ENCODE assay signal across 8 cellular contexts in the genomic region with DNA sequence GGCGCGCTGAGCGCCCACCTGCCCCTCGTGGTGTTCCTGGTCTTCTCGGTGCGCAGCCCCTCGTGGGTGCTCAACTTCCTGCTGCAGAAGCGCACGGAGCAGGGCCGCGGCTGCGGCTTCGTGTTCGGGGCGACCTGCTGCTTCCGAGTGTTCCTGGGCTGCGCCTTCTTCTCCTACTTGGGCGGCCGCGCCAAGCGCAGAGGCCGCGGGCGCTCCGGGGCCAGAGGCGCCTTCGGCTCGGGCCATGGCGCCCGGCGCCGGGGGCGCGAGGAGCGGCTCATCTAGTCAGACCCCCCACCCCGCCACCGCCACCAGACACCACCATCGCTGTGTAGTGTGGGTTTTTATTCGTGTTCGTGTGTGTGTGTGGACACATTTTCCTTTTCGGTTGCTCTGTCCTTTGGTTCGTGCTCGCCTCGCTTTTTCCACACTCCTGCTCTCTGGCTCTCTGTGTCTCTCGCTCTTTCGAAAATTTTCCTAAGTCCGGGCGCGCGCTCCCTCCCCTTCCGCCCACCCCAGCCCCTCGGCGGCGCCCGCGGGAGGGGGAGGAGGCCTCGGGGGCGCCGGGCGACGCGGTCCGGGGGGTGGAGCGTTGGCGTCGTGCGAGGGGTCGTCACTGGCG. TPM values are rescaled to one million over a fixed set of nuclear protein-coding genes. Genes with fewer than 3 reads are reported as not detected.
A peak's percentile ranks its signal among the peaks of the same experiment; 100 is the strongest.
DNase-seq lines count a peak whose midpoint lies in the region; ATAC-seq and TF ChIP-seq lines count a peak whose summit lies in the region.

No MANE protein-coding gene starts in this region.

- peak overlapping the region; percentile 94 for H4K8ac ChIP-seq in mesendoderm (ENCODE audit: low read depth, low read length)

- peak overlapping the region; percentile 94 for H3K9ac ChIP-seq in mesendoderm (ENCODE audit: low read length)

- H2BK15ac ChIP-seq in mesendoderm (replicated peaks; ENCODE audit: low read depth): no peak overlapping the region

- no peak overlapping the region for H2AK5ac ChIP-seq in mesendoderm (ENCODE audit: low read length)

- peaks cover 36% of the 10 kb centered on the region for H3K79me2 ChIP-seq in mesendoderm (ENCODE audit: control insufficient read depth, insufficient read depth, low read length)

- H3K27ac Mint-ChIP-seq in effector memory CD8-positive, alpha-beta T cell: peak overlapping the region; percentile 81 to 94

- no peak for TF ChIP-seq CTCF in GM13976 (IDR thresholded peaks at IDR 0.05; ENCODE audit: borderline replicate concordance, control extremely low read depth, extremely low read depth, insufficient read depth, missing control alignments)

- peak overlapping the region; percentile 100 for H3K27ac ChIP-seq in mesendoderm (ENCODE audit: low read depth, low read length)

- H3K27me3 Mint-ChIP-seq in effector memory CD8-positive, alpha-beta T cell: no peaks in the 10 kb centered on the region

- H3K4me1 ChIP-seq in mesendoderm (ENCODE audit: control insufficient read depth, low read depth, low read length): peaks cover 5% of the 10 kb centered on the region

- H3K9me3 Mint-ChIP-seq in effector memory CD8-positive, alpha-beta T cell: no peaks in the 10 kb centered on the region

- H2BK5ac ChIP-seq in mesendoderm (ENCODE audit: low read length): peak overlapping the region; percentile 89

- H4K5ac ChIP-seq in mesendoderm (ENCODE audit: low read length): no peak overlapping the region

- H3K23ac ChIP-seq in mesendoderm (ENCODE audit: low read length): peak overlapping the region; percentile 89

- H3K56ac ChIP-seq in mesendoderm (ENCODE audit: low read length): peak overlapping the region; percentile 96

- peak overlapping the region; percentile 74 for H3K4me3 ChIP-seq in mesendoderm (ENCODE audit: low read length)

- H3K36me3 Mint-ChIP-seq in effector memory CD8-positive, alpha-beta T cell (ENCODE audit: insufficient read depth): peaks cover 45% of the 10 kb centered on the region

- H3K36me3 ChIP-seq in mesendoderm (ENCODE audit: control insufficient read depth, insufficient read depth, low read length): no peaks in the 10 kb centered on the region

- peak overlapping the region; percentile 94 for H3K4ac ChIP-seq in mesendoderm (ENCODE audit: low read depth, low read length)

- H3K27me3 ChIP-seq in mesendoderm (ENCODE audit: insufficient read depth, low read length, poor library complexity): no peaks in the 10 kb centered on the region

- peak; percentile 6 for ATAC-seq in HG03108 (IDR thresholded peaks at IDR 0.05; ENCODE audit: unreplicated experiment)
- peak; percentile 28 for ATAC-seq in effector memory CD8-positive, alpha-beta T cell (replicated peaks)

- peak overlapping the region; percentile 89 for H2BK120ac ChIP-seq in mesendoderm (ENCODE audit: low read depth, low read length)

- peak overlapping the region; percentile 76 to 85 for H3K4me3 Mint-ChIP-seq in effector memory CD8-positive, alpha-beta T cell

- no peaks in the 10 kb centered on the region for H3K79me1 ChIP-seq in mesendoderm (ENCODE audit: low read length)

- no CpG with 5 or more reads among the region's 69 CpGs for WGBS in mesendoderm (ENCODE audit: extremely low coverage, insufficient coverage, low lambda C conversion rate)

- H3K18ac ChIP-seq in mesendoderm (ENCODE audit: low read length): peak overlapping the region; percentile 100

- H3K4me1 Mint-ChIP-seq in effector memory CD8-positive, alpha-beta T cell (ENCODE audit: low read depth in 2 of 2): peaks cover 21 to 32% of the 10 kb centered on the region in 2 donors

- H3K4me2 ChIP-seq in mesendoderm (ENCODE audit: low read length): peak overlapping the region; percentile 91

- in situ Hi-C loops in GM13976 (cut with MboI; ENCODE audit: low sequenced_read_pairs, unreplicated experiment): no loop called here

- DNase-seq in GM13976 (ENCODE audit: low spot score) (peak; percentile 63), NCI-H82 (lab: John Stamatoyannopoulos, UW) (peak; percentile 94), mesendoderm (peak; percentile 92), NCI-H774 (lab: John Stamatoyannopoulos, UW) (no peak)
- peak; percentile 21 to 65 (median 45) for DNase-seq in activated CD8-positive, alpha-beta memory T cell treated with anti-CD3 and anti-CD28 coated beads for 48 hours (ENCODE audit: low read depth in 2 of 3, low spot score in 2 of 3)
- DNase-seq in effector memory CD8-positive, alpha-beta T cell: peak; percentile 48 to 59 (median 51)
- peak in 2 of 3 donors; percentile 32 to 55 for DNase-seq in stimulated activated CD4-positive, alpha-beta T cell treated with anti-CD3 and anti-CD28 coated beads, TNF-alpha, amount 100 ng/mL, for 48 hours (ENCODE audit: low read depth in 3 of 3)

RNA-seq across cellular contexts. Expression of gene GNAS, which starts 38.0 kb away (rescaled TPM):
- 871 TPM for polyA plus RNA-seq in mesendoderm (2013, experiment 1 of 2)
- 882 TPM for polyA plus RNA-seq in mesendoderm (2013, experiment 2 of 2)

RNA-seq across cellular contexts. Expression of gene GNAS-AS1, which starts 39.9 kb away (rescaled TPM):
- 1.6 TPM for polyA plus RNA-seq in mesendoderm (2013, experiment 1 of 2)
- 1.6 TPM for polyA plus RNA-seq in mesendoderm (2013, experiment 2 of 2)
